In the genomic region with DNA sequence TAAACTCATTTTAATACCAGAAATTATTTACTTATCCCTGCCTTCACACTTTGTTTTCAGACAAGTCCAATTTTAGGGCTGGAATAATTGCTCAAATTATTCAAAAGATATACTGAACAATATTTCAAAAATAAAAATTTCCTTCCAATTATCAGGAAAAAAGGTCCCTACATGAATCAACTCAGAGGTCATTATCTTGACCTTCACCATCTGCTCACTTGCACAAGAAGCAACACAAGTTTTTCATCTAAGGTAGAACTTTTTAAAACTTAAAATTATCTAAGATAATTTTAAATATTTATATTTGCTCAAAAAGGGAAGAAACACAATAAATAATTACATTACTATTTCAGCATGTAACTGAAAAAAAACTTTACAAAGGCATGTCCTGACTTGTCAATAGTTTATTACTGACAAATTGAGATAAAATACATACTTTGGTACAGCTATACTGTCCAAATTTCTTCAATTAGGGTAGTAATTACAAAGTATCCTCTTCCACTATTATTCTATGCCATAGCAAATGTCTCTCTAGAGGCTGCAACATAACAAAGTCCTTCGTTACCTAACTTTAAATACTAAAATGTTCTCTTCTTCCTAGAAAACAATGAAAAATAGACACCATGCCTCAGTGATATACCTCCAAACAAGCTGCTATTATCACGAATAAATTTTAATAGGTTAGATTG, we compare ENCODE assay signal across 10 cellular contexts. TPM values are rescaled to one million over a fixed set of nuclear protein-coding genes. Genes with fewer than 3 reads are reported as not detected.
DNase-seq lines count a peak whose midpoint lies in the region; ATAC-seq, FAIRE-seq and TF ChIP-seq lines count a peak whose summit lies in the region.
"Had no signal": no experiment of that assay in that cellular context is flagged by ENCODE, and none has a peak within 500 bp of the region (broad histone marks: within the 10 kb centered on the region; RNA-seq: fewer than 3 reads in every experiment).

No MANE protein-coding gene starts in this region.

- H3K79me2 ChIP-seq in smooth muscle cell (ENCODE audit: low read depth) = peaks cover 68% of the 10 kb centered on the region

- 33% methylated on average over 2 of the region's 2 CpGs for WGBS in esophagus muscularis mucosa
- 61% methylated on average over 2 of the region's 2 CpGs for WGBS in smooth muscle cell (ENCODE audit: low lambda C conversion rate)

- peak overlapping the region; percentile 85 for H3K9ac ChIP-seq in smooth muscle cell (ENCODE audit: low read depth)

- peak overlapping the region in 2 of 4 donors; percentile 94 to 97 for H3K27ac ChIP-seq in esophagus muscularis mucosa (replicated peaks in 1 of 4)
- H3K27ac ChIP-seq in smooth muscle cell (ENCODE audit: low read depth) = peak overlapping the region; percentile 88
- H3K27ac ChIP-seq: thoracic aorta had no signal

- H3K4me3 Mint-ChIP-seq in activated CD8-positive, alpha-beta memory T cell treated with anti-CD3 and anti-CD28 coated beads, Interleukin-2, amount 10 ng/mL, durations not matched to agents 7 days and 5 days = peak overlapping the region; percentile 87

- intact Hi-C loops in esophagus muscularis mucosa (cut with DNase I) = no loop called here

- DNase-seq in activated CD8-positive, alpha-beta memory T cell treated with anti-CD3 and anti-CD28 coated beads, Interleukin-2, amount 10 ng/mL, durations not matched to agents 7 days and 5 days = no peak
- DNase-seq in activated CD8-positive, alpha-beta memory T cell treated with anti-CD3 and anti-CD28 coated beads for 24 hours = no peak
- no peak for DNase-seq in RCC 7860 (ENCODE audit: low spot score)
- DNase-seq in esophagus muscularis mucosa (ENCODE audit: extremely low spot score) = no peak
- DNase-seq in smooth muscle cell (lab: John Stamatoyannopoulos, UW; ENCODE audit: unreplicated experiment) = no peak
- DNase-seq in NCI-H2227 treated with DMSO at 0.1 percent for 48 hours (lab: John Stamatoyannopoulos, UW) = no peak
- DNase-seq in NCI-H1048 (lab: John Stamatoyannopoulos, UW) = no peak
- no peak for DNase-seq in ecto neural progenitor cell (ENCODE audit: low spot score)
- DNase-seq: NCI-H1436 had no signal

- FAIRE-seq in RCC 7860 (lab: Jason Lieb, UNC) = peak; percentile 2

- no peak for TF ChIP-seq POLR2A in esophagus muscularis mucosa (IDR thresholded peaks at IDR 0.05; ENCODE audit: low read depth)

- ATAC-seq in activated CD8-positive, alpha-beta memory T cell treated with anti-CD3 and anti-CD28 coated beads, Interleukin-2, amount 10 ng/mL, durations not matched to agents 7 days and 5 days = no peak

- peaks cover 42% of the 10 kb centered on the region for H3K4me1 Mint-ChIP-seq in activated CD8-positive, alpha-beta memory T cell treated with anti-CD3 and anti-CD28 coated beads, Interleukin-2, amount 10 ng/mL, durations not matched to agents 7 days and 5 days

- peaks cover 13% of the 10 kb centered on the region for H3K36me3 Mint-ChIP-seq in activated CD8-positive, alpha-beta memory T cell treated with anti-CD3 and anti-CD28 coated beads, Interleukin-2, amount 10 ng/mL, durations not matched to agents 7 days and 5 days

- peaks cover 30% of the 10 kb centered on the region for H4K20me1 ChIP-seq in smooth muscle cell (ENCODE audit: low read depth)

- H3K27me3 Mint-ChIP-seq in activated CD8-positive, alpha-beta memory T cell treated with anti-CD3 and anti-CD28 coated beads, Interleukin-2, amount 10 ng/mL, durations not matched to agents 7 days and 5 days = no peaks in the 10 kb centered on the region

- H3K27me3 ChIP-seq in esophagus muscularis mucosa (no peaks in the 10 kb centered on the region), smooth muscle cell (ENCODE audit: low read depth) (no peaks in the 10 kb centered on the region)

- CTCF ChIA-PET in activated CD8-positive, alpha-beta memory T cell treated with anti-CD3 and anti-CD28 coated beads, Interleukin-2, amount 10 ng/mL, durations not matched to agents 7 days and 5 days (lab: Charles Lee) = interaction anchor here (1.5 kb wide), 1 partner anchor 148 kb away, joined by 3 read pairs; no protein-coding TSS in a partner anchor

- peak overlapping the region; percentile 85 for H3K4me2 ChIP-seq in smooth muscle cell

- H3K27ac Mint-ChIP-seq in activated CD8-positive, alpha-beta memory T cell treated with anti-CD3 and anti-CD28 coated beads, Interleukin-2, amount 10 ng/mL, durations not matched to agents 7 days and 5 days = peak overlapping the region; percentile 87

- H3K36me3 ChIP-seq in esophagus muscularis mucosa = no peaks in the 10 kb centered on the region
- no peaks in the 10 kb centered on the region for H3K36me3 ChIP-seq in smooth muscle cell (ENCODE audit: low read depth)
- H3K36me3 ChIP-seq: thoracic aorta had no signal

- no peaks in the 10 kb centered on the region for H3F3A ChIP-seq in smooth muscle cell (ENCODE audit: low read depth)

- H3K4me3 ChIP-seq in esophagus muscularis mucosa (peak overlapping the region in 3 of 4 donors; percentile 13 to 91 (median 79)), smooth muscle cell (peak overlapping the region; percentile 96)

- TF ChIP-seq EP300 in esophagus muscularis mucosa (IDR thresholded peaks at IDR 0.05) = no peak

- no peak for TF ChIP-seq CTCF in esophagus muscularis mucosa (IDR thresholded peaks at IDR 0.05)
- no peak for TF ChIP-seq CTCF in smooth muscle cell (IDR thresholded peaks at IDR 0.05; ENCODE audit: borderline replicate concordance, insufficient read depth, poor library complexity, severe bottlenecking)

- H3K9me3 Mint-ChIP-seq in activated CD8-positive, alpha-beta memory T cell treated with anti-CD3 and anti-CD28 coated beads, Interleukin-2, amount 10 ng/mL, durations not matched to agents 7 days and 5 days (ENCODE audit: low read depth) = no peaks in the 10 kb centered on the region

- no peaks in the 10 kb centered on the region for H3K9me3 ChIP-seq in esophagus muscularis mucosa
- H3K9me3 ChIP-seq in smooth muscle cell (replicated peaks; ENCODE audit: low read depth) = no peaks in the 10 kb centered on the region
- H3K9me3 ChIP-seq: thoracic aorta had no signal

- H3K4me1 ChIP-seq in esophagus muscularis mucosa (peaks cover 15 to 39% (median 35%) of the 10 kb centered on the region in 4 donors), smooth muscle cell (ENCODE audit: low read depth) (peaks cover 14% of the 10 kb centered on the region)

- H2AFZ ChIP-seq in smooth muscle cell (ENCODE audit: low read depth) = no peak overlapping the region

RNA-seq across cellular contexts. Expression of a gene that starts 2.4 kb away (rescaled TPM):
- 10 to 100 TPM; 32.9 to 39.6 TPM for total RNA-seq in activated CD8-positive, alpha-beta memory T cell treated with anti-CD3 and anti-CD28 coated beads, Interleukin-2, amount 10 ng/mL, durations not matched to agents 7 days and 5 days
- 10 to 100 TPM; 12.6 to 16.2 (median 13.4) TPM for total RNA-seq in esophagus muscularis mucosa
- 65.6 and 66.4 TPM in 2 replicates for total RNA-seq in smooth muscle cell
- 36.5 and 49.3 TPM in 2 replicates for polyA plus RNA-seq in smooth muscle cell
